ENCODE assay signal across 11 cellular contexts in genomic region chr19:32676895-32677359, GRCh38. TPM values are rescaled to one million over a fixed set of nuclear protein-coding genes. Genes with fewer than 3 reads are reported as not detected.
DNase-seq lines count a peak whose midpoint lies in the region; ATAC-seq and TF ChIP-seq lines count a peak whose summit lies in the region.
"Had no signal": no experiment of that assay in that cellular context is flagged by ENCODE, and none has a peak within 500 bp of the region (broad histone marks: within the 10 kb centered on the region; RNA-seq: fewer than 3 reads in every experiment).

No MANE protein-coding gene starts in this region.

- peaks cover 62% of the 10 kb centered on the region for H3K27me3 Mint-ChIP-seq in nephron progenitor cell (ENCODE audit: low read depth, poor library complexity)

- H3K4me3 Mint-ChIP-seq in nephron progenitor cell = peak overlapping the region; percentile 58

- TF ChIP-seq EP300 in transverse colon (IDR thresholded peaks at IDR 0.05; ENCODE audit: low read depth) = no peak

- no peaks in the 10 kb centered on the region for H3K9me3 Mint-ChIP-seq in nephron progenitor cell

- H3K9ac ChIP-seq in BLaER1 = no peak overlapping the region
- peak overlapping the region; percentile 61; the same call in 1 of the 2 replicates for H3K9ac ChIP-seq in ES-I3 (ENCODE audit: low read depth, low read length)

- H3K27ac ChIP-seq in BLaER1 (no peak overlapping the region), ectodermal cell (ENCODE audit: insufficient read depth, low read depth, low read length, poor library complexity, severe bottlenecking) (peak overlapping the region; percentile 26), transverse colon (peak overlapping the region in 1 of 4 donors; percentile 0)

- no peaks in the 10 kb centered on the region for H3K36me3 ChIP-seq in BLaER1
- no peaks in the 10 kb centered on the region for H3K36me3 ChIP-seq in ES-I3 (ENCODE audit: insufficient read depth, low read length)
- no peaks in the 10 kb centered on the region for H3K36me3 ChIP-seq in ectodermal cell (ENCODE audit: control insufficient read depth, insufficient read depth, low read length)
- no peaks in the 10 kb centered on the region for H3K36me3 ChIP-seq in transverse colon

- intact Hi-C loops in transverse colon (cut with DNase I; ENCODE audit: low total_unique reads) = no loop called here

- ATAC-seq in HG02981 (IDR thresholded peaks at IDR 0.05; ENCODE audit: unreplicated experiment) = no peak
- ATAC-seq in GM21423 (IDR thresholded peaks at IDR 0.05; ENCODE audit: unreplicated experiment) = no peak
- ATAC-seq in GM19452 (IDR thresholded peaks at IDR 0.05; ENCODE audit: unreplicated experiment) = no peak

- H3K36me3 Mint-ChIP-seq in nephron progenitor cell (ENCODE audit: low read depth) = no peaks in the 10 kb centered on the region

- peaks cover 37% of the 10 kb centered on the region for H3K4me1 ChIP-seq in BLaER1
- peaks cover 4% of the 10 kb centered on the region; the same call in 1 of the 2 replicates for H3K4me1 ChIP-seq in ES-I3 (ENCODE audit: insufficient read depth, low read length)
- peaks cover 10% of the 10 kb centered on the region for H3K4me1 ChIP-seq in ectodermal cell (ENCODE audit: control insufficient read depth, insufficient read depth, low read length)
- H3K4me1 ChIP-seq in transverse colon = peaks cover 9 to 28% (median 22%) of the 10 kb centered on the region in 4 donors

- H3K27me3 ChIP-seq in BLaER1 (peaks cover 22% of the 10 kb centered on the region), ectodermal cell (ENCODE audit: control insufficient read depth, insufficient read depth, low read length, poor library complexity, severe bottlenecking) (peaks cover 53% of the 10 kb centered on the region), transverse colon (peaks cover 31% of the 10 kb centered on the region)

- no peak overlapping the region for H3K27ac Mint-ChIP-seq in nephron progenitor cell

- no peaks in the 10 kb centered on the region for H3K9me3 ChIP-seq in BLaER1
- H3K9me3 ChIP-seq in ES-I3 (ENCODE audit: control insufficient read depth, insufficient read depth, low read length) = no peaks in the 10 kb centered on the region
- no peaks in the 10 kb centered on the region for H3K9me3 ChIP-seq in ectodermal cell (ENCODE audit: control insufficient read depth, low read length)
- H3K9me3 ChIP-seq in transverse colon = no peaks in the 10 kb centered on the region

- no peak for TF ChIP-seq POLR2A in transverse colon (IDR thresholded peaks at IDR 0.05)

- peaks cover 41% of the 10 kb centered on the region for H4K20me1 ChIP-seq in BLaER1

- in situ Hi-C loops in transverse colon (cut with MboI; ENCODE audit: low pct_ligation_motif_present in 1 of 4, low pct_unique_long_range_greater_than_20kb in 1 of 4, low sequenced_read_pairs in 3 of 4) = no loop called here

- H3K4me3 ChIP-seq in BLaER1 = 0 out of 2 replicates have a peak overlapping the region, but pooled peaks have one; percentile 94
- H3K4me3 ChIP-seq in ectodermal cell (ENCODE audit: insufficient read depth, low read depth, low read length) = no peak overlapping the region
- H3K4me3 ChIP-seq in transverse colon = peak overlapping the region in 2 of 4 donors; percentile 82 to 85

- TF ChIP-seq CTCF in nephron progenitor cell (IDR thresholded peaks at IDR 0.05) = no peak
- TF ChIP-seq CTCF in transverse colon (IDR thresholded peaks at IDR 0.05) = no peak

- 26 to 29% methylated on average over 33 of the region's 33 CpGs for WGBS in ectodermal cell, 2 experiments
- WGBS in transverse colon (ENCODE audit: low coverage in 1 of 2), 2 donors = 18 to 31% methylated on average over 4 to 32 of the region's 33 CpGs

- peak; percentile 13 for DNase-seq in nephron progenitor cell
- DNase-seq in transverse colon = no peak
- DNase-seq: KBM-7, NCI-H2107 had no signal

- peaks cover 23% of the 10 kb centered on the region for H3K4me1 Mint-ChIP-seq in nephron progenitor cell

- peak overlapping the region; percentile 93 for H3K4me2 ChIP-seq in BLaER1

RNA-seq across cellular contexts. Expression of gene RGS9BP, which starts 1.3 kb away (rescaled TPM):
- polyA plus RNA-seq in ectodermal cell (2013, experiment 1 of 4) = not detected
- 0.21 TPM for polyA plus RNA-seq in ectodermal cell (2013, experiment 2 of 4)
- polyA plus RNA-seq in ectodermal cell (2013, experiment 3 of 4) = 0.11 TPM
- polyA plus RNA-seq in ectodermal cell (2013, experiment 4 of 4) = 0.16 TPM
- under 1 TPM in 3 of 4 donors, not detected in 1; 0.14 to 0.60 (median 0.16) TPM for total RNA-seq in transverse colon

RNA-seq across cellular contexts. Expression of gene ANKRD27, which starts 1.9 kb away (rescaled TPM):
- polyA plus RNA-seq in ectodermal cell (2013, experiment 1 of 4) = 26.2 TPM
- 28.4 TPM for polyA plus RNA-seq in ectodermal cell (2013, experiment 2 of 4)
- 19.3 TPM for polyA plus RNA-seq in ectodermal cell (2013, experiment 3 of 4)
- polyA plus RNA-seq in ectodermal cell (2013, experiment 4 of 4) = 21.0 TPM
- total RNA-seq in transverse colon = 10 to 100 TPM; 14.7 to 44.3 (median 34.6) TPM

RNA-seq across cellular contexts. Expression of gene NUDT19, which starts 14.7 kb away (rescaled TPM):
- 5.4 TPM for polyA plus RNA-seq in ectodermal cell (2013, experiment 1 of 4)
- polyA plus RNA-seq in ectodermal cell (2013, experiment 2 of 4) = 6.5 TPM
- 4.3 TPM for polyA plus RNA-seq in ectodermal cell (2013, experiment 3 of 4)
- polyA plus RNA-seq in ectodermal cell (2013, experiment 4 of 4) = 4.8 TPM
- 10 to 100 TPM in 3 of 4 donors, 1 to 10 TPM in 1; 4.2 to 15.2 (median 12.8) TPM for total RNA-seq in transverse colon

RNA-seq across cellular contexts. Expression of gene TDRD12, which starts 42.6 kb away (rescaled TPM):
- 0.50 TPM for polyA plus RNA-seq in ectodermal cell (2013, experiment 1 of 4)
- polyA plus RNA-seq in ectodermal cell (2013, experiment 2 of 4) = 0.20 TPM
- polyA plus RNA-seq in ectodermal cell (2013, experiment 3 of 4) = 0.43 TPM
- 0.16 TPM for polyA plus RNA-seq in ectodermal cell (2013, experiment 4 of 4)
- total RNA-seq in transverse colon = under 1 TPM in 1 of 4 donors, not detected in 3; 0.48 TPM
- total RNA-seq: RPMI7951 had no signal
